20 cellular contexts compared by ENCODE assay signal in genomic region chr15:33975023-33975565, GRCh38.
DNase-seq lines count a peak whose midpoint lies in the region; ATAC-seq and TF ChIP-seq lines count a peak whose summit lies in the region.
"Had no signal": no experiment of that assay in that cellular context is flagged by ENCODE, and none has a peak within 500 bp of the region (broad histone marks: within the 10 kb centered on the region; RNA-seq: fewer than 3 reads in every experiment).

No MANE protein-coding gene starts in this region.

- H3K9me3 ChIP-seq in RWPE2 (ENCODE audit: severe bottlenecking), result no peaks in the 10 kb centered on the region
- H3K9me3 ChIP-seq: ovary, tibial nerve had no signal

- ATAC-seq in RWPE2 (ENCODE audit: low read depth), result no peak; the same call in 2 of the 3 replicates
- no peak for ATAC-seq in HG03097 (IDR thresholded peaks at IDR 0.05; ENCODE audit: low FRiP score, unreplicated experiment)
- ATAC-seq: activated CD4-positive, CD25-positive, alpha-beta regulatory T cell treated with anti-CD3 and anti-CD28 coated beads, Interleukin-2, amount 50 U/mL, for 24 hours; CD8-positive, alpha-beta T cell; GM23338; left colon had no signal

- no peaks in the 10 kb centered on the region for H3K36me3 ChIP-seq in RWPE2 (ENCODE audit: low read depth)
- H3K36me3 ChIP-seq: ovary, tibial nerve had no signal

- no peaks in the 10 kb centered on the region for H3K27me3 ChIP-seq in RWPE2 (ENCODE audit: insufficient read depth, poor library complexity, severe bottlenecking)
- H3K27me3 ChIP-seq: ovary, tibial nerve had no signal

- peak; percentile 4 for DNase-seq in NCI-H446 treated with DMSO at 0.1 percent for 48 hours (lab: John Stamatoyannopoulos, UW)
- DNase-seq in NCI-H446 (lab: John Stamatoyannopoulos, UW), result no peak
- no peak for DNase-seq in RWPE2 (ENCODE audit: low spot score)
- peak; percentile 7 for DNase-seq in epithelial cell of esophagus (ENCODE audit: low read depth)
- no peak for DNase-seq in substantia nigra (lab: John Stamatoyannopoulos, UW)
- no peak for DNase-seq in NCI-H748 treated with DMSO at 0.1 percent for 48 hours (lab: John Stamatoyannopoulos, UW)
- no peak for DNase-seq in HuH-7.5 (ENCODE audit: low spot score)
- DNase-seq: activated naive CD4-positive, alpha-beta T cell; CD8-positive, alpha-beta T cell; EL; left colon; NCI-H1417 treated with DMSO at 0.1 percent for 48 hours; NCI-H510A; ovary; RPMI8226; T-helper 1 cell had no signal

- H3K27ac ChIP-seq in RWPE2 (ENCODE audit: poor library complexity, severe bottlenecking) (no peak overlapping the region), substantia nigra (ENCODE audit: low read depth, low read length, poor library complexity, severe bottlenecking) (peak overlapping the region; percentile 42)
- H3K27ac ChIP-seq: ovary, tibial nerve had no signal

- TF ChIP-seq CTCF in RWPE2 (IDR thresholded peaks at IDR 0.05; ENCODE audit: poor library complexity, severe bottlenecking) (peak; percentile 9), epithelial cell of esophagus (IDR thresholded peaks at IDR 0.05; ENCODE audit: insufficient read depth, low read depth, low read length, missing control alignments) (no peak)

- H3K4me1 ChIP-seq in RWPE2 (ENCODE audit: insufficient read depth, poor library complexity, severe bottlenecking), result no peaks in the 10 kb centered on the region
- H3K4me1 ChIP-seq: tibial nerve had no signal

- H3K4me3 ChIP-seq in RWPE2 (ENCODE audit: severe bottlenecking), result no peak overlapping the region
- no peak overlapping the region for H3K4me3 ChIP-seq in epithelial cell of esophagus (ENCODE audit: low read length)
- H3K4me3 ChIP-seq: GM23338, ovary, tibial nerve had no signal

Comparison
In these comparisons a context has a peak if more than half of its experiments do, and no peak if none do; other contexts are left out.
1. DNase-seq: peak in NCI-H446 treated with DMSO at 0.1 percent for 48 hours (single experiment) and epithelial cell of esophagus (single experiment); none in NCI-H446 (0 of 2), RWPE2 (single experiment), substantia nigra (0 of 49), NCI-H748 treated with DMSO at 0.1 percent for 48 hours (single experiment) and HuH-7.5 (single experiment).